24 cellular contexts compared by ENCODE assay signal in the genomic region with DNA sequence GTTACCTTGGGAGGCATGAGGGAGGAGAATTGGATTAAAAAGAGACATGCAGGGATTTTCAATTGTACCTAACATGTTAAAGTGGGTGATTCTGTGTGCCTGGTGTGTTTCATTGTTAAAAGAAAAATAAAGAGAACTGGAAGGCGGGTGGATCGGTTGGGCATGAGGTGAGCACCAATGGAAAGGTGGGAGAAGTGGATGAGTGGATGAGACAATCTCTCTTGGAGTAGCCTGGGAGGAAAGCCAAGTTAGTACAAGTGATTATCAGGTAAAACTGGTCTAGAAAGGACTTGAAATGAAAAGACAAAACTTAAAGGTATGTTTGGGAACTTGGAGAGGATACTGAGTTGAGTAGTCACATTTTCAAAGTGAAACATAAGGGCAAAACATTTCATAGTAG. TPM values are rescaled to one million over a fixed set of nuclear protein-coding genes. Genes with fewer than 3 reads are reported as not detected.
A peak's percentile ranks its signal among the peaks of the same experiment; 100 is the strongest.
DNase-seq lines count a peak whose midpoint lies in the region; ATAC-seq and TF ChIP-seq lines count a peak whose summit lies in the region.
"Had no signal": no experiment of that assay in that cellular context is flagged by ENCODE, and none has a peak within 500 bp of the region (broad histone marks: within the 10 kb centered on the region; RNA-seq: fewer than 3 reads in every experiment).

No MANE protein-coding gene starts in this region.

- H3K27me3 Mint-ChIP-seq in activated CD4-positive, alpha-beta T cell treated with anti-CD3 and anti-CD28 coated beads, Interleukin-2, amount 10 ng/mL, durations not matched to agents 24 days and 14 days, result peaks cover 11% of the 10 kb centered on the region

- ATAC-seq in GM21723 (IDR thresholded peaks at IDR 0.05; ENCODE audit: unreplicated experiment) (no peak), GM21528 (IDR thresholded peaks at IDR 0.05; ENCODE audit: low FRiP score, unreplicated experiment) (no peak)
- ATAC-seq: GM12878, GM23338, HCT116, T-cell had no signal

- intact Hi-C loops in activated CD4-positive, alpha-beta T cell treated with anti-CD3 and anti-CD28 coated beads, Interleukin-2, amount 10 ng/mL, durations not matched to agents 24 days and 14 days (cut with micrococcal nuclease), result loop anchor here (10.0 kb wide), 1 partner anchor 286 kb away; no protein-coding TSS in a partner anchor

- no peak overlapping the region for H3K4me2 ChIP-seq in parathyroid adenoma (ENCODE audit: low read length)
- H3K4me2 ChIP-seq: GM23338, KMS-11, SK-N-SH had no signal

- no peak overlapping the region for H3K27ac ChIP-seq in parathyroid adenoma
- H3K27ac ChIP-seq: KMS-11 had no signal

- peak overlapping the region; percentile 33 for H2AFZ ChIP-seq in parathyroid adenoma
- H2AFZ ChIP-seq: GM23338 had no signal

- peaks cover 4% of the 10 kb centered on the region for H3K4me1 ChIP-seq in parathyroid adenoma
- H3K4me1 ChIP-seq: BE2C had no signal

- no peak overlapping the region for H3K4me3 ChIP-seq in parathyroid adenoma (ENCODE audit: low read depth, low read length)
- H3K4me3 ChIP-seq: GM12878, GM23338 had no signal

- H3K36me3 Mint-ChIP-seq in activated CD4-positive, alpha-beta T cell treated with anti-CD3 and anti-CD28 coated beads, Interleukin-2, amount 10 ng/mL, durations not matched to agents 24 days and 14 days (ENCODE audit: low read depth), result no peaks in the 10 kb centered on the region
- H3K36me3 Mint-ChIP-seq: CD4-positive, alpha-beta memory T cell; T-cell had no signal

- H3K27me3 ChIP-seq in parathyroid adenoma (ENCODE audit: control insufficient read depth, insufficient read depth, low read length), result no peaks in the 10 kb centered on the region

- no peak overlapping the region for H3K4me3 Mint-ChIP-seq in activated CD4-positive, alpha-beta T cell treated with anti-CD3 and anti-CD28 coated beads, Interleukin-2, amount 10 ng/mL, durations not matched to agents 24 days and 14 days
- H3K4me3 Mint-ChIP-seq: CD4-positive, alpha-beta memory T cell; GM23338; T-cell had no signal

- no peaks in the 10 kb centered on the region for H3K79me2 ChIP-seq in parathyroid adenoma

- DNase-seq in DMS79 (lab: John Stamatoyannopoulos, UW) (peak; percentile 5), DMS79 treated with DMSO at 0.1 percent for 48 hours (lab: John Stamatoyannopoulos, UW) (no peak), NCI-H1105 treated with DMSO at 0.1 percent for 48 hours (lab: John Stamatoyannopoulos, UW) (peak; percentile 88), NCI-H510A treated with DMSO at 0.1 percent for 48 hours (lab: John Stamatoyannopoulos, UW) (peak; percentile 36)
- DNase-seq in activated CD4-positive, alpha-beta T cell treated with anti-CD3 and anti-CD28 coated beads, Interleukin-2, amount 10 ng/mL, durations not matched to agents 24 days and 14 days, result no peak
- DNase-seq: 8988T; BE2C; CD4-positive, alpha-beta memory T cell; GDM1; NCI-H1417; NCI-H1930; NCI-H446 treated with DMSO at 0.1 percent for 48 hours; NCI-H774; Right ventricle myocardium superior; SK-N-SH; T-cell; T-helper 9 cell had no signal

- no peaks in the 10 kb centered on the region for H3K4me1 Mint-ChIP-seq in activated CD4-positive, alpha-beta T cell treated with anti-CD3 and anti-CD28 coated beads, Interleukin-2, amount 10 ng/mL, durations not matched to agents 24 days and 14 days
- H3K4me1 Mint-ChIP-seq: CD4-positive, alpha-beta memory T cell; T-cell had no signal

- no peak for TF ChIP-seq CTCF in parathyroid adenoma (IDR thresholded peaks at IDR 0.05)

- H3K36me3 ChIP-seq in parathyroid adenoma (ENCODE audit: control insufficient read depth, insufficient read depth, low read length), result no peaks in the 10 kb centered on the region
- H3K36me3 ChIP-seq: BE2C had no signal

- no peak overlapping the region for H3K27ac Mint-ChIP-seq in activated CD4-positive, alpha-beta T cell treated with anti-CD3 and anti-CD28 coated beads, Interleukin-2, amount 10 ng/mL, durations not matched to agents 24 days and 14 days
- H3K27ac Mint-ChIP-seq: CD4-positive, alpha-beta memory T cell; GM23338; T-cell had no signal

- H3K9ac ChIP-seq in parathyroid adenoma, result no peak overlapping the region
- H3K9ac ChIP-seq: KMS-11, SK-N-SH had no signal

- no peaks in the 10 kb centered on the region for H3K9me3 Mint-ChIP-seq in activated CD4-positive, alpha-beta T cell treated with anti-CD3 and anti-CD28 coated beads, Interleukin-2, amount 10 ng/mL, durations not matched to agents 24 days and 14 days
- H3K9me3 Mint-ChIP-seq: CD4-positive, alpha-beta memory T cell; GM23338; T-cell had no signal

- H3K9me3 ChIP-seq in parathyroid adenoma (ENCODE audit: control insufficient read depth, low read length), result no peaks in the 10 kb centered on the region
- H3K9me3 ChIP-seq: BE2C, SK-N-SH had no signal

RNA-seq across cellular contexts. Expression of gene VEPH1, which starts 12.1 kb away (rescaled TPM):
- not detected in 2 replicates for total RNA-seq in activated CD4-positive, alpha-beta T cell treated with anti-CD3 and anti-CD28 coated beads, Interleukin-2, amount 10 ng/mL, durations not matched to agents 24 days and 14 days
- total RNA-seq: CD4-positive, alpha-beta memory T cell; Right ventricle myocardium superior had no signal

RNA-seq across cellular contexts. Expression of gene PTX3, which starts 54.5 kb away (rescaled TPM):
- not detected in 2 replicates for total RNA-seq in activated CD4-positive, alpha-beta T cell treated with anti-CD3 and anti-CD28 coated beads, Interleukin-2, amount 10 ng/mL, durations not matched to agents 24 days and 14 days
- total RNA-seq: GM12878 had no signal

Comparison
In these comparisons a context has a peak if more than half of its experiments do, and no peak if none do; other contexts are left out.
1. DNase-seq: peak in DMS79 (single experiment), NCI-H1105 treated with DMSO at 0.1 percent for 48 hours (single experiment) and NCI-H510A treated with DMSO at 0.1 percent for 48 hours (single experiment); none in DMS79 treated with DMSO at 0.1 percent for 48 hours (single experiment) and activated CD4-positive, alpha-beta T cell treated with anti-CD3 and anti-CD28 coated beads, Interleukin-2, amount 10 ng/mL, durations not matched to agents 24 days and 14 days (single experiment).